Comparison of ENCODE assay signal across 8 cellular contexts in genomic region chr2:129877289-129877741, GRCh38.
DNase-seq lines count a peak whose midpoint lies in the region; TF ChIP-seq lines count a peak whose summit lies in the region.

No MANE protein-coding gene starts in this region.

- H2AFZ ChIP-seq in hepatocyte: peak overlapping the region; percentile 96

- H3K79me2 ChIP-seq in hepatocyte: no peaks in the 10 kb centered on the region

- peak; percentile 68 for DNase-seq in EL
- peak; percentile 98 for DNase-seq in H7
- peak; percentile 86 for DNase-seq in NCI-H1092 (lab: John Stamatoyannopoulos, UW)
- peak; percentile 65 to 87 (median 68) for DNase-seq in T-helper 2 cell
- DNase-seq in anterior cingulate cortex (lab: John Stamatoyannopoulos, UW): peak; percentile 53 to 96 (median 90)
- peak; percentile 96 for DNase-seq in hepatocyte (ENCODE audit: low spot score)
- DNase-seq in putamen (ENCODE audit: low spot score): peak; percentile 94

- H3K36me3 ChIP-seq in H7 (replicated peaks; ENCODE audit: control insufficient read depth, insufficient read depth, low read length) (no peaks in the 10 kb centered on the region), hepatocyte (replicated peaks; ENCODE audit: insufficient read depth, low read depth) (no peaks in the 10 kb centered on the region), urinary bladder (ENCODE audit: insufficient read depth) (no peaks in the 10 kb centered on the region)

- no peak for TF ChIP-seq CTCF in hepatocyte (IDR thresholded peaks at IDR 0.05; ENCODE audit: poor library complexity)

- H4K20me1 ChIP-seq in hepatocyte (ENCODE audit: insufficient read depth, poor library complexity, severe bottlenecking): no peaks in the 10 kb centered on the region

- H3K27ac ChIP-seq in hepatocyte: peak overlapping the region; percentile 74
- H3K27ac ChIP-seq in urinary bladder (ENCODE audit: low read depth): no peak overlapping the region

- H3K9me3 ChIP-seq in hepatocyte (ENCODE audit: low read depth): no peaks in the 10 kb centered on the region

- H3K4me1 ChIP-seq in hepatocyte (ENCODE audit: insufficient read depth) (peaks cover 7% of the 10 kb centered on the region), urinary bladder (ENCODE audit: insufficient read depth) (no peaks in the 10 kb centered on the region)

- no peaks in the 10 kb centered on the region for H3K27me3 ChIP-seq in H7 (ENCODE audit: control insufficient read depth, insufficient read depth, low read length)
- no peaks in the 10 kb centered on the region for H3K27me3 ChIP-seq in hepatocyte

- H3K4me3 ChIP-seq in H7 (ENCODE audit: insufficient read depth, low read depth, low read length) (peak overlapping the region; percentile 78), hepatocyte (peak overlapping the region; percentile 58), urinary bladder (ENCODE audit: low read depth, low read length) (peak overlapping the region; percentile 35)

- no peaks in the 10 kb centered on the region for H3K9me2 ChIP-seq in hepatocyte (replicated peaks; ENCODE audit: insufficient read depth)

- peak overlapping the region; percentile 81 for H3K4me2 ChIP-seq in hepatocyte

- 1% methylated on average over 11 of the region's 20 CpGs for WGBS in hepatocyte (ENCODE audit: low lambda C conversion rate, missing lambda C conversion rate)
- under 1% methylated on average over 19 of the region's 20 CpGs for WGBS in urinary bladder
